ENCODE assay signal across 8 cellular contexts in genomic region chr2:142989276-142990204, GRCh38.
DNase-seq lines count a peak whose midpoint lies in the region; ATAC-seq and TF ChIP-seq lines count a peak whose summit lies in the region.

No MANE protein-coding gene starts in this region.

- H3K9me3 ChIP-seq in stomach = no peaks in the 10 kb centered on the region

- TF ChIP-seq POLR2A in stomach (IDR thresholded peaks at IDR 0.05) = no peak

- H3K27ac ChIP-seq in stomach = no peak overlapping the region

- WGBS in stomach, 5 donors = 18 to 35% (median 30%) methylated on average over 5 of the region's 5 CpGs

- TF ChIP-seq CTCF in fibroblast of the aortic adventitia (IDR thresholded peaks at IDR 0.05; ENCODE audit: insufficient read depth, low read length) (peak; percentile 48), stomach (IDR thresholded peaks at IDR 0.05) (peak in 3 of 7 experiments; percentile 8 to 58 (median 38))

- H3K27me3 ChIP-seq in stomach = no peaks in the 10 kb centered on the region

- intact Hi-C loops in stomach (cut with DNase I; ENCODE audit: low total_unique reads) = no loop called here

- H3K4me1 ChIP-seq in stomach = no peaks in the 10 kb centered on the region

- peak; percentile 73 for ATAC-seq in GM21367 (IDR thresholded peaks at IDR 0.05; ENCODE audit: unreplicated experiment)

- DNase-seq in GDM1 (lab: John Stamatoyannopoulos, UW) (peak; percentile 15), HS-5 (ENCODE audit: low read depth) (peak; percentile 23), RPMI8226 (peak; percentile 5), fibroblast of the aortic adventitia (ENCODE audit: low read depth) (peak; percentile 68), stromal cell of bone marrow (ENCODE audit: low read depth) (peak; percentile 13), stomach (no peak)
- no peak for DNase-seq in stimulated activated CD4-positive, alpha-beta T cell treated with anti-CD3 and anti-CD28 coated beads, Interleukin-12 subunit alpha, Interleukin-12 subunit beta, amount 100 ng/mL, for 4 hours

- TF ChIP-seq EP300 in stomach (IDR thresholded peaks at IDR 0.05) = no peak

- H3K4me3 ChIP-seq in fibroblast of the aortic adventitia (ENCODE audit: low read depth, low read length) (no peak overlapping the region), stomach (no peak overlapping the region)

- no peaks in the 10 kb centered on the region for H3K36me3 ChIP-seq in stomach

Comparison
In these comparisons a context has a peak if more than half of its experiments do, and no peak if none do; other contexts are left out.
1. DNase-seq: peak in GDM1 (single experiment), HS-5 (single experiment), RPMI8226 (single experiment), fibroblast of the aortic adventitia (single experiment) and stromal cell of bone marrow (single experiment); none in stimulated activated CD4-positive, alpha-beta T cell treated with anti-CD3 and anti-CD28 coated beads, Interleukin-12 subunit alpha, Interleukin-12 subunit beta, amount 100 ng/mL, for 4 hours (single experiment) and stomach (single experiment).